ENCODE assay signal across 23 cellular contexts in genomic region chr15:85104584-85104983, GRCh38.
"Had no signal": no experiment of that assay in that cellular context is flagged by ENCODE, and none has a peak within 500 bp of the region (broad histone marks: within the 10 kb centered on the region; RNA-seq: fewer than 3 reads in every experiment).

No MANE protein-coding gene starts in this region.

- DNase-seq: activated CD4-positive, alpha-beta T cell treated with anti-CD3 and anti-CD28 coated beads for 4 hours; activated CD8-positive, alpha-beta memory T cell treated with anti-CD3 and anti-CD28 coated beads, Interleukin-2, amount 50 U/mL, for 4 hours; activated CD8-positive, alpha-beta T cell treated with anti-CD3 and anti-CD28 coated beads for 36 hours; activated effector memory CD4-positive, alpha-beta T cell treated with anti-CD3 and anti-CD28 coated beads, Interleukin-2, amount 50 U/mL, for 16 hours; activated naive CD4-positive, alpha-beta T cell treated with anti-CD3 and anti-CD28 coated beads for 36 hours; activated naive CD8-positive, alpha-beta T cell treated with anti-CD3 and anti-CD28 coated beads for 36 hours; anterior cingulate cortex; cerebellar nuclear complex; KG1; NCI-H1048; NCI-H146; NCI-H187 treated with DMSO at 0.1 percent for 48 hours; NCI-H2081 treated with DMSO at 0.1 percent for 48 hours; NCI-H2171 treated with DMSO at 0.1 percent for 48 hours; NCI-H345; NCI-H510A treated with DMSO at 0.1 percent for 48 hours; NCI-H69; NK-92 treated with Interleukin-12 subunit alpha and Interleukin-12 subunit beta, amount 100 ng/mL, for 24 hours; Peyer's patch; Right ventricle myocardium superior; SJCRH30 had no signal

- H3K27ac ChIP-seq: Peyer's patch, RWPE1, SJCRH30 had no signal

- H3K4me1 ChIP-seq: Peyer's patch, SJCRH30 had no signal

- H3K36me3 ChIP-seq: SJCRH30 had no signal

- ATAC-seq: activated CD4-positive, CD25-positive, alpha-beta regulatory T cell treated with anti-CD3 and anti-CD28 coated beads, Interleukin-2, amount 50 U/mL, for 24 hours; activated CD8-positive, alpha-beta T cell treated with anti-CD3 and anti-CD28 coated beads for 36 hours had no signal

- H3K27me3 ChIP-seq: Peyer's patch, SJCRH30 had no signal

- H3K9me3 ChIP-seq: Peyer's patch, SJCRH30 had no signal

- H3K4me3 ChIP-seq: Peyer's patch, SJCRH30 had no signal
